1 cellular context compared by ENCODE assay signal in genomic region chr17:4249452-4250029, GRCh38.
TF ChIP-seq lines count a peak whose summit lies in the region.

No MANE protein-coding gene starts in this region.

TF ChIP-seq in K562, 482 proteins besides CTCF, POLR2A, EP300 and RAD21 (continued from another document):
- TF ChIP-seq PBX2 (CRISPR knock-in tag; IDR thresholded peaks at IDR 0.05; ENCODE audit: low read depth) = no peak
- 0 out of 2 replicates have a peak, but pooled peaks have one; percentile 7 for TF ChIP-seq PBX2 (tag; conservative IDR thresholded peaks at IDR 0.05; ENCODE audit: low read depth)
- TF ChIP-seq ZNF436 (CRISPR knock-in tag; IDR thresholded peaks at IDR 0.05) = no peak
- no peak for TF ChIP-seq BCLAF1 (IDR thresholded peaks at IDR 0.05; ENCODE audit: borderline replicate concordance in 1 of 2, control insufficient read depth in 1 of 2, low read depth in 2 of 2, low read length in 1 of 2)
- TF ChIP-seq SREBF2 (CRISPR knock-in tag; IDR thresholded peaks at IDR 0.05) = no peak
- TF ChIP-seq MLX (CRISPR knock-in tag; conservative IDR thresholded peaks at IDR 0.05) = no peak
- TF ChIP-seq ZSCAN32 (CRISPR knock-in tag; IDR thresholded peaks at IDR 0.05) = no peak
- TF ChIP-seq ELF4 (CRISPR knock-in tag; IDR thresholded peaks at IDR 0.05) = peak; percentile 80; the same call in 1 of the 2 replicates
- TF ChIP-seq TCF15 (CRISPR knock-in tag; IDR thresholded peaks at IDR 0.05) = no peak
- no peak for TF ChIP-seq DACH1 (IDR thresholded peaks at IDR 0.05; ENCODE audit: partially characterized antibody)
- no peak for TF ChIP-seq ZBTB43 (CRISPR knock-in tag; IDR thresholded peaks at IDR 0.05)
- TF ChIP-seq POLR2AphosphoS2 (IDR thresholded peaks at IDR 0.05; ENCODE audit: low read length) = no peak
- peak; percentile 76 for TF ChIP-seq TRIM28 (IDR thresholded peaks at IDR 0.05)
- TF ChIP-seq TRIM24 (IDR thresholded peaks at IDR 0.05) = peak; percentile 92 to 93
- no peak for TF ChIP-seq TFAP4 (CRISPR knock-in tag; IDR thresholded peaks at IDR 0.05; ENCODE audit: borderline replicate concordance)
- TF ChIP-seq RNF219 (CRISPR knock-in tag; IDR thresholded peaks at IDR 0.05) = no peak
- TF ChIP-seq IRF1 (CRISPR knock-in tag; IDR thresholded peaks at IDR 0.05; ENCODE audit: borderline replicate concordance) = no peak
- peak; percentile 69 for TF ChIP-seq LEF1 (IDR thresholded peaks at IDR 0.05)
- TF ChIP-seq HNRNPH1 (optimal IDR thresholded peaks at IDR 0.05; ENCODE audit: low read depth, low read length) = no peak
- TF ChIP-seq ZHX1 (conservative IDR thresholded peaks at IDR 0.05; ENCODE audit: low read length) = no peak
- TF ChIP-seq E2F1 (CRISPR knock-in tag; IDR thresholded peaks at IDR 0.05) = no peak
- TF ChIP-seq RBM14 (IDR thresholded peaks at IDR 0.05; ENCODE audit: borderline replicate concordance, insufficient read depth, low read depth, low read length) = no peak
- TF ChIP-seq ZBED1 (IDR thresholded peaks at IDR 0.05) = 0 out of 2 replicates have a peak, but pooled peaks have one; percentile 39
- no peak for TF ChIP-seq ZBTB5 (IDR thresholded peaks at IDR 0.05)
- TF ChIP-seq BRD9 (IDR thresholded peaks at IDR 0.05; ENCODE audit: low read depth, partially characterized antibody) = no peak
